Comparison of ENCODE assay signal across 2 cellular contexts in genomic region chr3:126986001-126986400, GRCh38.
TF ChIP-seq lines count a peak whose summit lies in the region.

No MANE protein-coding gene starts in this region.

TF ChIP-seq in HEK293, 187 proteins besides CTCF, POLR2A, EP300 and RAD21 (continued from another document and continues in another):
- TF ChIP-seq ZNF692 (tag by site-specific recombination; IDR thresholded peaks at IDR 0.05) (peak; percentile 70), MEIS1 (CRISPR knock-in tag; IDR thresholded peaks at IDR 0.05; ENCODE audit: borderline replicate concordance) (no peak), KLF1 (tag by site-specific recombination; IDR thresholded peaks at IDR 0.05) (peak; percentile 29; the same call in 1 of the 2 replicates), ZNF404 (tag by site-specific recombination; IDR thresholded peaks at IDR 0.05) (no peak), ZNF341 (tag by site-specific recombination; IDR thresholded peaks at IDR 0.05; ENCODE audit: low read depth) (peak; percentile 85), ZXDB (tag by site-specific recombination; IDR thresholded peaks at IDR 0.05) (peak; percentile 68; the same call in 1 of the 2 replicates), ZNF324 (tag by site-specific recombination; IDR thresholded peaks at IDR 0.05) (no peak), ZFP41 (tag by site-specific recombination; IDR thresholded peaks at IDR 0.05; ENCODE audit: borderline replicate concordance) (no peak), ZNF366 (tag by site-specific recombination; conservative IDR thresholded peaks at IDR 0.05) (no peak), ZNF274 (IDR thresholded peaks at IDR 0.05; ENCODE audit: low read length) (no peak), ZNF274 (tag by site-specific recombination; IDR thresholded peaks at IDR 0.05; ENCODE audit: borderline replicate concordance) (no peak), KLF7 (tag by site-specific recombination; IDR thresholded peaks at IDR 0.05; ENCODE audit: borderline replicate concordance) (no peak), ZNF26 (tag by site-specific recombination; IDR thresholded peaks at IDR 0.05) (no peak), PRDM6 (tag by site-specific recombination; IDR thresholded peaks at IDR 0.05) (no peak), PATZ1 (tag by site-specific recombination; IDR thresholded peaks at IDR 0.05) (no peak), ZNF433 (tag by site-specific recombination; IDR thresholded peaks at IDR 0.05; ENCODE audit: low read depth) (no peak), OSR2 (tag by site-specific recombination; IDR thresholded peaks at IDR 0.05) (peak; percentile 92), SETDB1 (IDR thresholded peaks at IDR 0.05; ENCODE audit: insufficient read length, low read length) (no peak), ZNF157 (tag by site-specific recombination; IDR thresholded peaks at IDR 0.05) (no peak), KLF9 (tag by site-specific recombination; IDR thresholded peaks at IDR 0.05; ENCODE audit: low read depth) (no peak), ZFP69B (tag by site-specific recombination; IDR thresholded peaks at IDR 0.05) (peak; percentile 55; the same call in 1 of the 2 replicates), KLF17 (tag by site-specific recombination; IDR thresholded peaks at IDR 0.05) (0 out of 2 replicates have a peak, but pooled peaks have one; percentile 44), ZNF221 (tag by site-specific recombination; IDR thresholded peaks at IDR 0.05; ENCODE audit: borderline replicate concordance) (no peak), ZNF114 (tag by site-specific recombination; IDR thresholded peaks at IDR 0.05) (no peak)

TF ChIP-seq in K562, 482 proteins besides CTCF, POLR2A, EP300 and RAD21 (continued from another document and continues in another):
- TF ChIP-seq, protein P1, sequence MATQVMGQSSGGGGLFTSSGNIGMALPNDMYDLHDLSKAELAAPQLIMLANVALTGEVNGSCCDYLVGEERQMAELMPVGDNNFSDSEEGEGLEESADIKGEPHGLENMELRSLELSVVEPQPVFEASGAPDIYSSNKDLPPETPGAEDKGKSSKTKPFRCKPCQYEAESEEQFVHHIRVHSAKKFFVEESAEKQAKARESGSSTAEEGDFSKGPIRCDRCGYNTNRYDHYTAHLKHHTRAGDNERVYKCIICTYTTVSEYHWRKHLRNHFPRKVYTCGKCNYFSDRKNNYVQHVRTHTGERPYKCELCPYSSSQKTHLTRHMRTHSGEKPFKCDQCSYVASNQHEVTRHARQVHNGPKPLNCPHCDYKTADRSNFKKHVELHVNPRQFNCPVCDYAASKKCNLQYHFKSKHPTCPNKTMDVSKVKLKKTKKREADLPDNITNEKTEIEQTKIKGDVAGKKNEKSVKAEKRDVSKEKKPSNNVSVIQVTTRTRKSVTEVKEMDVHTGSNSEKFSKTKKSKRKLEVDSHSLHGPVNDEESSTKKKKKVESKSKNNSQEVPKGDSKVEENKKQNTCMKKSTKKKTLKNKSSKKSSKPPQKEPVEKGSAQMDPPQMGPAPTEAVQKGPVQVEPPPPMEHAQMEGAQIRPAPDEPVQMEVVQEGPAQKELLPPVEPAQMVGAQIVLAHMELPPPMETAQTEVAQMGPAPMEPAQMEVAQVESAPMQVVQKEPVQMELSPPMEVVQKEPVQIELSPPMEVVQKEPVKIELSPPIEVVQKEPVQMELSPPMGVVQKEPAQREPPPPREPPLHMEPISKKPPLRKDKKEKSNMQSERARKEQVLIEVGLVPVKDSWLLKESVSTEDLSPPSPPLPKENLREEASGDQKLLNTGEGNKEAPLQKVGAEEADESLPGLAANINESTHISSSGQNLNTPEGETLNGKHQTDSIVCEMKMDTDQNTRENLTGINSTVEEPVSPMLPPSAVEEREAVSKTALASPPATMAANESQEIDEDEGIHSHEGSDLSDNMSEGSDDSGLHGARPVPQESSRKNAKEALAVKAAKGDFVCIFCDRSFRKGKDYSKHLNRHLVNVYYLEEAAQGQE (CRISPR knock-in tag; IDR thresholded peaks at IDR 0.05; ENCODE audit: low read depth): no peak
- TF ChIP-seq MYC (IDR thresholded peaks at IDR 0.05; ENCODE audit: low read depth, low read length) (peak; percentile 86), MYC (CRISPR knock-in tag; IDR thresholded peaks at IDR 0.05; ENCODE audit: borderline replicate concordance, low read depth) (no peak), LCOR (CRISPR knock-in tag; IDR thresholded peaks at IDR 0.05) (no peak), ZNF717 (CRISPR knock-in tag; IDR thresholded peaks at IDR 0.05) (no peak), ZBTB7A (IDR thresholded peaks at IDR 0.05; ENCODE audit: borderline replicate concordance, control insufficient read depth, low read depth, low read length) (peak; percentile 82), LEF1 (IDR thresholded peaks at IDR 0.05) (0 out of 2 replicates have a peak, but pooled peaks have one; percentile 38), NUFIP1 (IDR thresholded peaks at IDR 0.05; ENCODE audit: partially characterized antibody) (no peak), NFRKB (IDR thresholded peaks at IDR 0.05; ENCODE audit: low read depth) (no peak), POLR2AphosphoS5 (IDR thresholded peaks at IDR 0.05; ENCODE audit: control insufficient read depth, insufficient read depth, low read depth, low read length) (peak; percentile 63; the same call in 1 of the 2 replicates), MEIS2 (IDR thresholded peaks at IDR 0.05; ENCODE audit: partially characterized antibody) (peak; percentile 95), CREB1 (IDR thresholded peaks at IDR 0.05) (no peak), CREB1 (CRISPR knock-in tag; IDR thresholded peaks at IDR 0.05) (no peak), MTA3 (IDR thresholded peaks at IDR 0.05; ENCODE audit: borderline replicate concordance) (0 out of 2 replicates have a peak, but pooled peaks have one; percentile 40), ZNF121 (CRISPR knock-in tag; conservative IDR thresholded peaks at IDR 0.05) (no peak), FOSL1 (tag; conservative IDR thresholded peaks at IDR 0.05) (peak; percentile 84), SMARCC2 (IDR thresholded peaks at IDR 0.05; ENCODE audit: low read depth) (peak; percentile 55; the same call in 1 of the 2 replicates), EGR1 (conservative IDR thresholded peaks at IDR 0.05) (peak; percentile 91), PKNOX1 (IDR thresholded peaks at IDR 0.05) (peak; percentile 47; the same call in 1 of the 2 replicates), DPF2 (IDR thresholded peaks at IDR 0.05) (peak; percentile 86), ZNF668 (CRISPR knock-in tag; IDR thresholded peaks at IDR 0.05) (no peak), E2F6 (IDR thresholded peaks at IDR 0.05; ENCODE audit: borderline replicate concordance in 1 of 2, extremely low read depth in 1 of 2, insufficient read depth in 1 of 2, insufficient read length in 1 of 2, low read depth in 1 of 2, low read length in 1 of 2, poor library complexity in 1 of 2, severe bottlenecking in 1 of 2) (peak in 1 of 2 experiments; percentile 35), C11orf30 (IDR thresholded peaks at IDR 0.05; ENCODE audit: low read depth) (no peak), NR4A1 (CRISPR knock-in tag; IDR thresholded peaks at IDR 0.05) (no peak), NR4A1 (tag; IDR thresholded peaks at IDR 0.05) (no peak), MNT (conservative IDR thresholded peaks at IDR 0.05) (peak; percentile 90 to 93), ATF3 (IDR thresholded peaks at IDR 0.05) (peak; percentile 39; the same call in 1 of the 2 replicates), ATF3 (CRISPR knock-in tag; conservative IDR thresholded peaks at IDR 0.05) (no peak), MBD2 (IDR thresholded peaks at IDR 0.05; ENCODE audit: borderline replicate concordance, low read depth) (0 out of 2 replicates have a peak, but pooled peaks have one; percentile 8), ARID1B (IDR thresholded peaks at IDR 0.05) (peak; percentile 93), SOX6 (IDR thresholded peaks at IDR 0.05) (0 out of 2 replicates have a peak, but pooled peaks have one; percentile 21), IFI16 (CRISPR knock-in tag; IDR thresholded peaks at IDR 0.05) (no peak), IRF2 (CRISPR knock-in tag; IDR thresholded peaks at IDR 0.05) (no peak), RCOR1 (IDR thresholded peaks at IDR 0.05; ENCODE audit: borderline replicate concordance in 1 of 2, low read depth in 2 of 2, low read length in 2 of 2) (peak in 1 of 2 experiments; percentile 12; a peak in 1 of 4 replicates), ZNF274 (IDR thresholded peaks at IDR 0.05; ENCODE audit: borderline replicate concordance, low read depth, low read length) (no peak), KLF16 (IDR thresholded peaks at IDR 0.05) (peak; percentile 55; the same call in 1 of the 2 replicates)
- TF ChIP-seq, protein P2, sequence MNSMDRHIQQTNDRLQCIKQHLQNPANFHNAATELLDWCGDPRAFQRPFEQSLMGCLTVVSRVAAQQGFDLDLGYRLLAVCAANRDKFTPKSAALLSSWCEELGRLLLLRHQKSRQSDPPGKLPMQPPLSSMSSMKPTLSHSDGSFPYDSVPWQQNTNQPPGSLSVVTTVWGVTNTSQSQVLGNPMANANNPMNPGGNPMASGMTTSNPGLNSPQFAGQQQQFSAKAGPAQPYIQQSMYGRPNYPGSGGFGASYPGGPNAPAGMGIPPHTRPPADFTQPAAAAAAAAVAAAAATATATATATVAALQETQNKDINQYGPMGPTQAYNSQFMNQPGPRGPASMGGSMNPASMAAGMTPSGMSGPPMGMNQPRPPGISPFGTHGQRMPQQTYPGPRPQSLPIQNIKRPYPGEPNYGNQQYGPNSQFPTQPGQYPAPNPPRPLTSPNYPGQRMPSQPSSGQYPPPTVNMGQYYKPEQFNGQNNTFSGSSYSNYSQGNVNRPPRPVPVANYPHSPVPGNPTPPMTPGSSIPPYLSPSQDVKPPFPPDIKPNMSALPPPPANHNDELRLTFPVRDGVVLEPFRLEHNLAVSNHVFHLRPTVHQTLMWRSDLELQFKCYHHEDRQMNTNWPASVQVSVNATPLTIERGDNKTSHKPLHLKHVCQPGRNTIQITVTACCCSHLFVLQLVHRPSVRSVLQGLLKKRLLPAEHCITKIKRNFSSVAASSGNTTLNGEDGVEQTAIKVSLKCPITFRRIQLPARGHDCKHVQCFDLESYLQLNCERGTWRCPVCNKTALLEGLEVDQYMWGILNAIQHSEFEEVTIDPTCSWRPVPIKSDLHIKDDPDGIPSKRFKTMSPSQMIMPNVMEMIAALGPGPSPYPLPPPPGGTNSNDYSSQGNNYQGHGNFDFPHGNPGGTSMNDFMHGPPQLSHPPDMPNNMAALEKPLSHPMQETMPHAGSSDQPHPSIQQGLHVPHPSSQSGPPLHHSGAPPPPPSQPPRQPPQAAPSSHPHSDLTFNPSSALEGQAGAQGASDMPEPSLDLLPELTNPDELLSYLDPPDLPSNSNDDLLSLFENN (IDR thresholded peaks at IDR 0.05; ENCODE audit: low read depth in 2 of 2, low read length in 2 of 2): peak in 1 of 2 experiments; percentile 38; a peak in 1 of 4 replicates
- TF ChIP-seq, protein P3, sequence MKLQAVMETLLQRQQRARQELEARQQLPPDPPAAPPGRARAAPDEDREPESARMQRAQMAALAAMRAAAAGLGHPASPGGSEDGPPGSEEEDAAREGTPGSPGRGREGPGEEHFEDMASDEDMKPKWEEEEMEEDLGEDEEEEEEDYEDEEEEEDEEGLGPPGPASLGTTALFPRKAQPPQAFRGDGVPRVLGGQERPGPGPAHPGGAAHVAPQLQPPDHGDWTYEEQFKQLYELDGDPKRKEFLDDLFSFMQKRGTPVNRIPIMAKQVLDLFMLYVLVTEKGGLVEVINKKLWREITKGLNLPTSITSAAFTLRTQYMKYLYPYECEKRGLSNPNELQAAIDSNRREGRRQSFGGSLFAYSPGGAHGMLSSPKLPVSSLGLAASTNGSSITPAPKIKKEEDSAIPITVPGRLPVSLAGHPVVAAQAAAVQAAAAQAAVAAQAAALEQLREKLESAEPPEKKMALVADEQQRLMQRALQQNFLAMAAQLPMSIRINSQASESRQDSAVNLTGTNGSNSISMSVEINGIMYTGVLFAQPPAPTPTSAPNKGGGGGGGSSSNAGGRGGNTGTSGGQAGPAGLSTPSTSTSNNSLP (IDR thresholded peaks at IDR 0.05; ENCODE audit: borderline replicate concordance, low read depth, low read length): peak; percentile 82; the same call in 1 of the 2 replicates
- TF ChIP-seq, protein P4, sequence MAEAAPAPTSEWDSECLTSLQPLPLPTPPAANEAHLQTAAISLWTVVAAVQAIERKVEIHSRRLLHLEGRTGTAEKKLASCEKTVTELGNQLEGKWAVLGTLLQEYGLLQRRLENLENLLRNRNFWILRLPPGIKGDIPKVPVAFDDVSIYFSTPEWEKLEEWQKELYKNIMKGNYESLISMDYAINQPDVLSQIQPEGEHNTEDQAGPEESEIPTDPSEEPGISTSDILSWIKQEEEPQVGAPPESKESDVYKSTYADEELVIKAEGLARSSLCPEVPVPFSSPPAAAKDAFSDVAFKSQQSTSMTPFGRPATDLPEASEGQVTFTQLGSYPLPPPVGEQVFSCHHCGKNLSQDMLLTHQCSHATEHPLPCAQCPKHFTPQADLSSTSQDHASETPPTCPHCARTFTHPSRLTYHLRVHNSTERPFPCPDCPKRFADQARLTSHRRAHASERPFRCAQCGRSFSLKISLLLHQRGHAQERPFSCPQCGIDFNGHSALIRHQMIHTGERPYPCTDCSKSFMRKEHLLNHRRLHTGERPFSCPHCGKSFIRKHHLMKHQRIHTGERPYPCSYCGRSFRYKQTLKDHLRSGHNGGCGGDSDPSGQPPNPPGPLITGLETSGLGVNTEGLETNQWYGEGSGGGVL (CRISPR knock-in tag; IDR thresholded peaks at IDR 0.05): no peak
